1 cellular context compared by ENCODE assay signal in genomic region chr20:19660808-19661378, GRCh38.
TF ChIP-seq lines count a peak whose summit lies in the region.

No MANE protein-coding gene starts in this region.

TF ChIP-seq in HepG2, 621 proteins besides CTCF, POLR2A, EP300 and RAD21 (continued from another document and continues in another):
- TF ChIP-seq PRDM10 (CRISPR knock-in tag; IDR thresholded peaks at IDR 0.05; ENCODE audit: low read depth) (no peak), USF2 (IDR thresholded peaks at IDR 0.05; ENCODE audit: low read depth, low read length) (no peak), USF2 (CRISPR knock-in tag; IDR thresholded peaks at IDR 0.05; ENCODE audit: borderline replicate concordance) (no peak), ZNF124 (CRISPR knock-in tag; IDR thresholded peaks at IDR 0.05) (no peak), RFX1 (IDR thresholded peaks at IDR 0.05) (no peak), CBX2 (IDR thresholded peaks at IDR 0.05; ENCODE audit: low read depth, low read length) (0 out of 2 replicates have a peak, but pooled peaks have one; percentile 48), CBX2 (CRISPR knock-in tag; IDR thresholded peaks at IDR 0.05; ENCODE audit: low read depth) (no peak), CREM (IDR thresholded peaks at IDR 0.05) (peak; percentile 51), CREM (CRISPR knock-in tag; IDR thresholded peaks at IDR 0.05) (no peak), SPEN (CRISPR knock-in tag; IDR thresholded peaks at IDR 0.05; ENCODE audit: low read depth) (peak; percentile 40; the same call in 1 of the 2 replicates), ZNF850 (CRISPR knock-in tag; conservative IDR thresholded peaks at IDR 0.05) (no peak), CHD2 (IDR thresholded peaks at IDR 0.05; ENCODE audit: low read depth, low read length) (no peak), RXRB (CRISPR knock-in tag; IDR thresholded peaks at IDR 0.05; ENCODE audit: borderline replicate concordance) (peak; percentile 35; the same call in 1 of the 2 replicates), ZFP62 (CRISPR knock-in tag; IDR thresholded peaks at IDR 0.05) (no peak), NFE2L1 (CRISPR knock-in tag; IDR thresholded peaks at IDR 0.05; ENCODE audit: borderline replicate concordance) (no peak), KAT8 (CRISPR knock-in tag; IDR thresholded peaks at IDR 0.05) (no peak), POLR2G (IDR thresholded peaks at IDR 0.05; ENCODE audit: low read depth, low read length) (no peak), MLLT10 (CRISPR knock-in tag; IDR thresholded peaks at IDR 0.05) (no peak), SMARCC2 (IDR thresholded peaks at IDR 0.05) (no peak), BRCA1 (CRISPR knock-in tag; IDR thresholded peaks at IDR 0.05) (no peak), KLF13 (CRISPR knock-in tag; IDR thresholded peaks at IDR 0.05) (no peak), YEATS4 (CRISPR knock-in tag; IDR thresholded peaks at IDR 0.05; ENCODE audit: borderline replicate concordance) (no peak), ZNF564 (CRISPR knock-in tag; IDR thresholded peaks at IDR 0.05) (peak; percentile 67; the same call in 1 of the 2 replicates), ZMAT5 (CRISPR knock-in tag; IDR thresholded peaks at IDR 0.05; ENCODE audit: borderline replicate concordance, low read depth) (no peak), ZNF460 (CRISPR knock-in tag; IDR thresholded peaks at IDR 0.05; ENCODE audit: borderline replicate concordance) (no peak), MAFG (CRISPR knock-in tag; IDR thresholded peaks at IDR 0.05) (no peak), ZNF747 (CRISPR knock-in tag; IDR thresholded peaks at IDR 0.05; ENCODE audit: borderline replicate concordance) (no peak), SOX13 (IDR thresholded peaks at IDR 0.05) (peak; percentile 48; the same call in 1 of the 2 replicates), SOX13 (CRISPR knock-in tag; conservative IDR thresholded peaks at IDR 0.05 in 1 of 2, IDR thresholded peaks at IDR 0.05 in 1 of 2) (peak in 1 of 2 experiments; percentile 42; a peak in 1 of 4 replicates), ZNF335 (CRISPR knock-in tag; IDR thresholded peaks at IDR 0.05) (no peak), ZNF614 (CRISPR knock-in tag; IDR thresholded peaks at IDR 0.05; ENCODE audit: borderline replicate concordance) (no peak), PITX1 (CRISPR knock-in tag; IDR thresholded peaks at IDR 0.05) (peak; percentile 77), NFIC (IDR thresholded peaks at IDR 0.05; ENCODE audit: low read length) (peak; percentile 46; the same call in 1 of the 2 replicates), ZBTB1 (CRISPR knock-in tag; IDR thresholded peaks at IDR 0.05; ENCODE audit: borderline replicate concordance) (no peak), DPF2 (CRISPR knock-in tag; IDR thresholded peaks at IDR 0.05; ENCODE audit: borderline replicate concordance, low read depth) (peak; percentile 64), PHF8 (CRISPR knock-in tag; IDR thresholded peaks at IDR 0.05) (no peak), ZNF788 (CRISPR knock-in tag; IDR thresholded peaks at IDR 0.05; ENCODE audit: borderline replicate concordance) (no peak), ZNF816 (CRISPR knock-in tag; IDR thresholded peaks at IDR 0.05; ENCODE audit: borderline replicate concordance) (no peak), ARNT2 (CRISPR knock-in tag; IDR thresholded peaks at IDR 0.05; ENCODE audit: low read depth) (no peak), SNAPC5 (CRISPR knock-in tag; IDR thresholded peaks at IDR 0.05; ENCODE audit: borderline replicate concordance) (no peak), HMG20B (CRISPR knock-in tag; conservative IDR thresholded peaks at IDR 0.05) (no peak), TAF15 (IDR thresholded peaks at IDR 0.05; ENCODE audit: low read depth, low read length, poor library complexity, severe bottlenecking) (no peak)
- TF ChIP-seq, protein P1, sequence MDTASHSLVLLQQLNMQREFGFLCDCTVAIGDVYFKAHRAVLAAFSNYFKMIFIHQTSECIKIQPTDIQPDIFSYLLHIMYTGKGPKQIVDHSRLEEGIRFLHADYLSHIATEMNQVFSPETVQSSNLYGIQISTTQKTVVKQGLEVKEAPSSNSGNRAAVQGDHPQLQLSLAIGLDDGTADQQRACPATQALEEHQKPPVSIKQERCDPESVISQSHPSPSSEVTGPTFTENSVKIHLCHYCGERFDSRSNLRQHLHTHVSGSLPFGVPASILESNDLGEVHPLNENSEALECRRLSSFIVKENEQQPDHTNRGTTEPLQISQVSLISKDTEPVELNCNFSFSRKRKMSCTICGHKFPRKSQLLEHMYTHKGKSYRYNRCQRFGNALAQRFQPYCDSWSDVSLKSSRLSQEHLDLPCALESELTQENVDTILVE (CRISPR knock-in tag; IDR thresholded peaks at IDR 0.05), result no peak
- TF ChIP-seq, protein P2, sequence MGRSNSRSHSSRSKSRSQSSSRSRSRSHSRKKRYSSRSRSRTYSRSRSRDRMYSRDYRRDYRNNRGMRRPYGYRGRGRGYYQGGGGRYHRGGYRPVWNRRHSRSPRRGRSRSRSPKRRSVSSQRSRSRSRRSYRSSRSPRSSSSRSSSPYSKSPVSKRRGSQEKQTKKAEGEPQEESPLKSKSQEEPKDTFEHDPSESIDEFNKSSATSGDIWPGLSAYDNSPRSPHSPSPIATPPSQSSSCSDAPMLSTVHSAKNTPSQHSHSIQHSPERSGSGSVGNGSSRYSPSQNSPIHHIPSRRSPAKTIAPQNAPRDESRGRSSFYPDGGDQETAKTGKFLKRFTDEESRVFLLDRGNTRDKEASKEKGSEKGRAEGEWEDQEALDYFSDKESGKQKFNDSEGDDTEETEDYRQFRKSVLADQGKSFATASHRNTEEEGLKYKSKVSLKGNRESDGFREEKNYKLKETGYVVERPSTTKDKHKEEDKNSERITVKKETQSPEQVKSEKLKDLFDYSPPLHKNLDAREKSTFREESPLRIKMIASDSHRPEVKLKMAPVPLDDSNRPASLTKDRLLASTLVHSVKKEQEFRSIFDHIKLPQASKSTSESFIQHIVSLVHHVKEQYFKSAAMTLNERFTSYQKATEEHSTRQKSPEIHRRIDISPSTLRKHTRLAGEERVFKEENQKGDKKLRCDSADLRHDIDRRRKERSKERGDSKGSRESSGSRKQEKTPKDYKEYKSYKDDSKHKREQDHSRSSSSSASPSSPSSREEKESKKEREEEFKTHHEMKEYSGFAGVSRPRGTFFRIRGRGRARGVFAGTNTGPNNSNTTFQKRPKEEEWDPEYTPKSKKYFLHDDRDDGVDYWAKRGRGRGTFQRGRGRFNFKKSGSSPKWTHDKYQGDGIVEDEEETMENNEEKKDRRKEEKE (IDR thresholded peaks at IDR 0.05), result no peak
- TF ChIP-seq, protein P3, sequence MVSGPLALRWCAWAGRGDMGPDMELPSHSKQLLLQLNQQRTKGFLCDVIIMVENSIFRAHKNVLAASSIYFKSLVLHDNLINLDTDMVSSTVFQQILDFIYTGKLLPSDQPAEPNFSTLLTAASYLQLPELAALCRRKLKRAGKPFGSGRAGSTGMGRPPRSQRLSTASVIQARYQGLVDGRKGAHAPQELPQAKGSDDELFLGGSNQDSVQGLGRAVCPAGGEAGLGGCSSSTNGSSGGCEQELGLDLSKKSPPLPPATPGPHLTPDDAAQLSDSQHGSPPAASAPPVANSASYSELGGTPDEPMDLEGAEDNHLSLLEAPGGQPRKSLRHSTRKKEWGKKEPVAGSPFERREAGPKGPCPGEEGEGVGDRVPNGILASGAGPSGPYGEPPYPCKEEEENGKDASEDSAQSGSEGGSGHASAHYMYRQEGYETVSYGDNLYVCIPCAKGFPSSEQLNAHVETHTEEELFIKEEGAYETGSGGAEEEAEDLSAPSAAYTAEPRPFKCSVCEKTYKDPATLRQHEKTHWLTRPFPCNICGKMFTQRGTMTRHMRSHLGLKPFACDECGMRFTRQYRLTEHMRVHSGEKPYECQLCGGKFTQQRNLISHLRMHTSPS (CRISPR knock-in tag; IDR thresholded peaks at IDR 0.05; ENCODE audit: low read depth), result no peak
- TF ChIP-seq, protein P4, sequence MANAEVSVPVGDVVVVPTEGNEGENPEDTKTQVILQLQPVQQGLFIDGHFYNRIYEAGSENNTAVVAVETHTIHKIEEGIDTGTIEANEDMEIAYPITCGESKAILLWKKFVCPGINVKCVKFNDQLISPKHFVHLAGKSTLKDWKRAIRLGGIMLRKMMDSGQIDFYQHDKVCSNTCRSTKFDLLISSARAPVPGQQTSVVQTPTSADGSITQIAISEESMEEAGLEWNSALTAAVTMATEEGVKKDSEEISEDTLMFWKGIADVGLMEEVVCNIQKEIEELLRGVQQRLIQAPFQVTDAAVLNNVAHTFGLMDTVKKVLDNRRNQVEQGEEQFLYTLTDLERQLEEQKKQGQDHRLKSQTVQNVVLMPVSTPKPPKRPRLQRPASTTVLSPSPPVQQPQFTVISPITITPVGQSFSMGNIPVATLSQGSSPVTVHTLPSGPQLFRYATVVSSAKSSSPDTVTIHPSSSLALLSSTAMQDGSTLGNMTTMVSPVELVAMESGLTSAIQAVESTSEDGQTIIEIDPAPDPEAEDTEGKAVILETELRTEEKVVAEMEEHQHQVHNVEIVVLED (CRISPR knock-in tag; IDR thresholded peaks at IDR 0.05; ENCODE audit: borderline replicate concordance), result no peak
- TF ChIP-seq, protein P5, sequence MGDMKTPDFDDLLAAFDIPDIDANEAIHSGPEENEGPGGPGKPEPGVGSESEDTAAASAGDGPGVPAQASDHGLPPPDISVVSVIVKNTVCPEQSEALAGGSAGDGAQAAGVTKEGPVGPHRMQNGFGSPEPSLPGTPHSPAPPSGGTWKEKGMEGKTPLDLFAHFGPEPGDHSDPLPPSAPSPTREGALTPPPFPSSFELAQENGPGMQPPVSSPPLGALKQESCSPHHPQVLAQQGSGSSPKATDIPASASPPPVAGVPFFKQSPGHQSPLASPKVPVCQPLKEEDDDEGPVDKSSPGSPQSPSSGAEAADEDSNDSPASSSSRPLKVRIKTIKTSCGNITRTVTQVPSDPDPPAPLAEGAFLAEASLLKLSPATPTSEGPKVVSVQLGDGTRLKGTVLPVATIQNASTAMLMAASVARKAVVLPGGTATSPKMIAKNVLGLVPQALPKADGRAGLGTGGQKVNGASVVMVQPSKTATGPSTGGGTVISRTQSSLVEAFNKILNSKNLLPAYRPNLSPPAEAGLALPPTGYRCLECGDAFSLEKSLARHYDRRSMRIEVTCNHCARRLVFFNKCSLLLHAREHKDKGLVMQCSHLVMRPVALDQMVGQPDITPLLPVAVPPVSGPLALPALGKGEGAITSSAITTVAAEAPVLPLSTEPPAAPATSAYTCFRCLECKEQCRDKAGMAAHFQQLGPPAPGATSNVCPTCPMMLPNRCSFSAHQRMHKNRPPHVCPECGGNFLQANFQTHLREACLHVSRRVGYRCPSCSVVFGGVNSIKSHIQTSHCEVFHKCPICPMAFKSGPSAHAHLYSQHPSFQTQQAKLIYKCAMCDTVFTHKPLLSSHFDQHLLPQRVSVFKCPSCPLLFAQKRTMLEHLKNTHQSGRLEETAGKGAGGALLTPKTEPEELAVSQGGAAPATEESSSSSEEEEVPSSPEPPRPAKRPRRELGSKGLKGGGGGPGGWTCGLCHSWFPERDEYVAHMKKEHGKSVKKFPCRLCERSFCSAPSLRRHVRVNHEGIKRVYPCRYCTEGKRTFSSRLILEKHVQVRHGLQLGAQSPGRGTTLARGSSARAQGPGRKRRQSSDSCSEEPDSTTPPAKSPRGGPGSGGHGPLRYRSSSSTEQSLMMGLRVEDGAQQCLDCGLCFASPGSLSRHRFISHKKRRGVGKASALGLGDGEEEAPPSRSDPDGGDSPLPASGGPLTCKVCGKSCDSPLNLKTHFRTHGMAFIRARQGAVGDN (CRISPR knock-in tag; IDR thresholded peaks at IDR 0.05), result no peak
- TF ChIP-seq, protein P6, sequence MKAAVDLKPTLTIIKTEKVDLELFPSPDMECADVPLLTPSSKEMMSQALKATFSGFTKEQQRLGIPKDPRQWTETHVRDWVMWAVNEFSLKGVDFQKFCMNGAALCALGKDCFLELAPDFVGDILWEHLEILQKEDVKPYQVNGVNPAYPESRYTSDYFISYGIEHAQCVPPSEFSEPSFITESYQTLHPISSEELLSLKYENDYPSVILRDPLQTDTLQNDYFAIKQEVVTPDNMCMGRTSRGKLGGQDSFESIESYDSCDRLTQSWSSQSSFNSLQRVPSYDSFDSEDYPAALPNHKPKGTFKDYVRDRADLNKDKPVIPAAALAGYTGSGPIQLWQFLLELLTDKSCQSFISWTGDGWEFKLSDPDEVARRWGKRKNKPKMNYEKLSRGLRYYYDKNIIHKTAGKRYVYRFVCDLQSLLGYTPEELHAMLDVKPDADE (CRISPR knock-in tag; IDR thresholded peaks at IDR 0.05), result no peak
